Comparison of ENCODE assay signal across 31 cellular contexts in the genomic region with DNA sequence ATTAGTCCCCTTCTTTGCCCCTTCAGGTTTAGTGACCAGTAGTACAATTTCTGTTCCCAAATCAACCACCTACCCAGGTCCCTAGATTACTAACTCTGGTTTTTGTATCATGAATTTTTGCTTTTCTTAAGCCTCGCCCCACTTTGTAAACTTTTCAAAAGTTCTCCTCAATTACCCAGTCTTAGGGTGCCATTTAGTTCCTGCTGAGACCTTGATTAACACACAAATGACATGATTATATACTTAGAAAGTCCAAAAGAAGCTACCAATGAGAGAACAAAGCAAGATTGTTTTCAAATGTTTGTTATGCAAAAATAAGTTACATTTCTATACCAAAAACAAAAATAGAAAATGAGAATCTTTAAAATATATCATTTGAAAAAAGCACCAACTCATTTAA.
"Had no signal": no experiment of that assay in that cellular context is flagged by ENCODE, and none has a peak within 500 bp of the region (broad histone marks: within the 10 kb centered on the region; RNA-seq: fewer than 3 reads in every experiment).

No MANE protein-coding gene starts in this region.

- DNase-seq: activated CD4-positive, alpha-beta T cell treated with anti-CD3 and anti-CD28 coated beads for 1 hour; activated CD4-positive, alpha-beta T cell treated with anti-CD3 and anti-CD28 coated beads for 4 hours; activated CD4-positive, alpha-beta T cell treated with anti-CD3 and anti-CD28 coated beads, Interleukin-2, amount 10 ng/mL, durations not matched to agents 7 days and 5 days; activated CD4-positive, alpha-beta T cell treated with anti-CD3 and anti-CD28 coated beads, Interleukin-2, amount 50 U/mL, for 4 hours; activated CD8-positive, alpha-beta memory T cell treated with anti-CD3 and anti-CD28 coated beads for 24 hours; activated CD8-positive, alpha-beta T cell treated with anti-CD3 and anti-CD28 coated beads for 36 hours; activated effector memory CD4-positive, alpha-beta T cell treated with Interleukin-2 at 50 U/mL for 16 hours; activated gamma-delta T cell treated with Interleukin-2 at 50 U/mL for 16 hours; activated naive CD4-positive, alpha-beta T cell treated with anti-CD3 and anti-CD28 coated beads, Interleukin-2, amount 50 U/mL, for 16 hours; activated naive CD4-positive, alpha-beta T cell treated with Interleukin-2 at 50 U/mL for 16 hours; activated T-cell treated with anti-CD3 and anti-CD28 coated beads, Interleukin-2, amount 50 U/mL, for 4 hours; amniotic stem cell; anterior cingulate cortex; brain microvascular endothelial cell; caudate nucleus; cortex of kidney; dermis blood vessel endothelial cell; effector CD4-positive, alpha-beta T cell; effector memory CD8-positive, alpha-beta T cell; esophagus squamous epithelium; glutamatergic neuron; heart left ventricle; T-helper 2 cell had no signal

- H3K4me1 ChIP-seq: esophagus squamous epithelium, heart left ventricle had no signal

- H3K27ac Mint-ChIP-seq: activated CD4-positive, alpha-beta T cell treated with anti-CD3 and anti-CD28 coated beads, Interleukin-2, amount 10 ng/mL, durations not matched to agents 7 days and 5 days; activated CD8-positive, alpha-beta T cell treated with anti-CD3 and anti-CD28 coated beads for 36 hours; activated naive CD8-positive, alpha-beta T cell; activated T-helper 17 cell treated with anti-CD3 and anti-CD28 coated beads, Interleukin-2, amount 50 U/mL, for 72 hours; effector memory CD8-positive, alpha-beta T cell had no signal

- H3K36me3 Mint-ChIP-seq: activated naive CD8-positive, alpha-beta T cell had no signal

- H3K4me3 Mint-ChIP-seq: activated CD4-positive, alpha-beta T cell treated with anti-CD3 and anti-CD28 coated beads, Interleukin-2, amount 10 ng/mL, durations not matched to agents 7 days and 5 days; activated CD8-positive, alpha-beta T cell treated with anti-CD3 and anti-CD28 coated beads for 36 hours; activated naive CD8-positive, alpha-beta T cell; activated T-cell treated with anti-CD3 and anti-CD28 coated beads, Interleukin-2, amount 50 U/mL, for 4 hours; activated T-helper 17 cell treated with anti-CD3 and anti-CD28 coated beads, Interleukin-2, amount 50 U/mL, for 72 hours; effector memory CD8-positive, alpha-beta T cell had no signal

- H3K27me3 Mint-ChIP-seq: activated CD4-positive, alpha-beta T cell treated with anti-CD3 and anti-CD28 coated beads, Interleukin-2, amount 10 ng/mL, durations not matched to agents 7 days and 5 days; activated CD8-positive, alpha-beta T cell treated with anti-CD3 and anti-CD28 coated beads for 36 hours; activated naive CD8-positive, alpha-beta T cell; activated T-helper 17 cell treated with anti-CD3 and anti-CD28 coated beads, Interleukin-2, amount 50 U/mL, for 72 hours; effector memory CD8-positive, alpha-beta T cell had no signal

- FAIRE-seq: astrocyte, bronchial epithelial cell, colon, endometrium, endothelial cell of umbilical vein had no signal

- H3K9me3 ChIP-seq: esophagus squamous epithelium, heart left ventricle had no signal

- H3K27me3 ChIP-seq: brain microvascular endothelial cell, esophagus squamous epithelium, heart left ventricle had no signal

- H3K27ac ChIP-seq: brain microvascular endothelial cell, epithelial cell of prostate, esophagus squamous epithelium, heart left ventricle had no signal

- H3K4me1 Mint-ChIP-seq: activated CD4-positive, alpha-beta T cell treated with anti-CD3 and anti-CD28 coated beads, Interleukin-2, amount 10 ng/mL, durations not matched to agents 7 days and 5 days; activated T-helper 17 cell treated with anti-CD3 and anti-CD28 coated beads, Interleukin-2, amount 50 U/mL, for 72 hours had no signal

- ATAC-seq: activated CD8-positive, alpha-beta T cell treated with anti-CD3 and anti-CD28 coated beads for 36 hours; activated T-cell treated with anti-CD3 and anti-CD28 coated beads, Interleukin-2, amount 50 U/mL, for 4 hours; activated T-helper 17 cell treated with anti-CD3 and anti-CD28 coated beads, Interleukin-2, amount 50 U/mL, for 72 hours; effector memory CD8-positive, alpha-beta T cell; heart left ventricle had no signal

- H3K9me3 Mint-ChIP-seq: activated CD8-positive, alpha-beta T cell treated with anti-CD3 and anti-CD28 coated beads for 36 hours; activated T-cell treated with anti-CD3 and anti-CD28 coated beads, Interleukin-2, amount 50 U/mL, for 4 hours; effector memory CD8-positive, alpha-beta T cell had no signal

- H3K4me3 ChIP-seq: esophagus squamous epithelium, heart left ventricle had no signal

- H3K36me3 ChIP-seq: brain microvascular endothelial cell, esophagus squamous epithelium, heart left ventricle had no signal
